17 cellular contexts compared by ENCODE assay signal in the genomic region with DNA sequence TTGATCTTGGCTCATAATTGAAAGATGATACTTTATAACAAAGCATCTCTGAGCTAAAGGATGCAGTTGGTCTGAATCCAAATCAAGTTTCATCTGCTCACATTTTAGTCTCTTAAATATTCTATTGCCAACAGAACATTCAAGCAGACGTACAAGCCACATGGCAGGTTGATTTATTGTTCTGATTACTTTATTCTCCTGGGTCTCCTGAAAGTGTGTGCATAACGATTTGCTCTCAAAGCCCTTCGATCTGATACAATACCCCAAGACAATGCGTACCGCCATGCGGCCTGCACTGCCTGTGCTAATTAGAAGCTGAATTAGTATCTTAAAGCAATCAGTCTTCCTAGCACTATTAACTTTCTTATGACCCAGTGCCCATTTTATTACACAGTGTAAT.
"Had no signal": no experiment of that assay in that cellular context is flagged by ENCODE, and none has a peak within 500 bp of the region (broad histone marks: within the 10 kb centered on the region; RNA-seq: fewer than 3 reads in every experiment).

No MANE protein-coding gene starts in this region.

- DNase-seq: activated CD4-positive, CD25-positive, alpha-beta regulatory T cell treated with anti-CD3 and anti-CD28 coated beads, Interleukin-2, amount 50 U/mL, for 72 hours; activated effector memory CD4-positive, alpha-beta T cell treated with anti-CD3 and anti-CD28 coated beads, Interleukin-2, amount 50 U/mL, for 16 hours; activated T-cell treated with anti-CD3 and anti-CD28 coated beads, Interleukin-2, amount 50 U/mL, for 72 hours; colonic mucosa; endodermal cell; foreskin keratinocyte; lower lobe of right lung; natural killer cell; sigmoid colon; stimulated activated naive B cell treated with anti-CD40 and anti-IgM and Interleukin-4, amounts not matched to agents 10 μg/mL and 1 μg/mL and 100 μg/mL, for 72 hours; T1000; upper lobe of left lung had no signal

- H3K27me3 ChIP-seq: ascending aorta, colonic mucosa, foreskin keratinocyte, hepatocyte, neutrophil, sigmoid colon, upper lobe of left lung had no signal

- H3K36me3 ChIP-seq: ascending aorta, colonic mucosa, lower lobe of right lung, neutrophil, sigmoid colon, thoracic aorta, upper lobe of left lung had no signal

- H3K9me3 ChIP-seq: ascending aorta, colonic mucosa, lower lobe of right lung, neutrophil, sigmoid colon, thoracic aorta, upper lobe of left lung had no signal

- H3K27ac ChIP-seq: ascending aorta, colonic mucosa, epithelial cell of prostate, foreskin keratinocyte, hepatocyte, lower lobe of right lung, neutrophil, sigmoid colon, thoracic aorta, upper lobe of left lung had no signal

- H3K4me3 ChIP-seq: ascending aorta, colonic mucosa, hepatocyte, lower lobe of right lung, sigmoid colon, thoracic aorta, upper lobe of left lung had no signal

- H3K4me1 ChIP-seq: ascending aorta, colonic mucosa, foreskin keratinocyte, lower lobe of right lung, sigmoid colon had no signal
